34 cellular contexts compared by ENCODE assay signal in the genomic region with DNA sequence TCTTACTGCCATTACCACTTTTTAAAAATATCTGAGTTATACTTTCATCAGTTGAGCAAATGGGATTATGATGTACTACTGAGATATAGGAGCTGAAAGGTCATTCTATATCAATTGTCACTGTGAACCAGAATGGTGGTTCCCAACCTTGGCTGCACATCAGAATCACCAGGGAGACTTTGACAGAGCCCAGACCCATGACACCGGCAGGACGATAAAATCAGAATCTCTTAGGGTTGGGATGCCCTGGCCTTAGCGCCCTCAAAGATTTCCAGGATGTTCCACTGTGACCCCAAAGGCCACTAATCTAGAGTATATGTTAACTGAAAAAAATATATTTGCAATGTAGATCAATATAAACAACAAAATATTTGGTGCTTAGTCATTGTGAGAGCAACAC.
"Had no signal": no experiment of that assay in that cellular context is flagged by ENCODE, and none has a peak within 500 bp of the region (broad histone marks: within the 10 kb centered on the region; RNA-seq: fewer than 3 reads in every experiment).

No MANE protein-coding gene starts in this region.

- FAIRE-seq: astrocyte, TTC549 had no signal

- H3K36me3 ChIP-seq: adrenal gland, brain microvascular endothelial cell, breast epithelium had no signal

- H3K27me3 ChIP-seq: body of pancreas, brain microvascular endothelial cell had no signal

- H3K9me3 ChIP-seq: adrenal gland, body of pancreas, breast epithelium had no signal

- ATAC-seq: activated CD8-positive, alpha-beta T cell treated with anti-CD3 and anti-CD28 coated beads for 36 hours; activated naive CD4-positive, alpha-beta T cell treated with anti-CD3 and anti-CD28 coated beads, Interleukin-2, amount 50 U/mL, for 72 hours; activated T-cell treated with anti-CD3 and anti-CD28 coated beads, Interleukin-2, amount 50 U/mL, for 4 hours; activated T-cell treated with anti-CD3 and anti-CD28 coated beads, Interleukin-2, amount 50 U/mL, for 72 hours; activated T-helper 17 cell treated with anti-CD3 and anti-CD28 coated beads, Interleukin-2, amount 50 U/mL, for 72 hours; body of pancreas had no signal

- H3K4me1 ChIP-seq: adrenal gland, breast epithelium had no signal

- DNase-seq: activated B cell treated with CpG ODN at 0.5 μM for 24 hours; activated CD4-positive, alpha-beta memory T cell treated with anti-CD3 and anti-CD28 coated beads for 36 hours; activated CD4-positive, alpha-beta T cell treated with anti-CD3 and anti-CD28 coated beads for 4 hours; activated CD4-positive, alpha-beta T cell treated with anti-CD3 and anti-CD28 coated beads, Interleukin-2, amount 10 ng/mL, durations not matched to agents 24 days and 14 days; activated CD4-positive, alpha-beta T cell treated with anti-CD3 and anti-CD28 coated beads, Interleukin-2, amount 50 U/mL, for 1 hour; activated CD4-positive, alpha-beta T cell treated with anti-CD3 and anti-CD28 coated beads, Interleukin-2, amount 50 U/mL, for 4 hours; activated CD4-positive, CD25-positive, alpha-beta regulatory T cell treated with anti-CD3 and anti-CD28 coated beads, Interleukin-2, amount 50 U/mL, for 72 hours; activated CD8-positive, alpha-beta memory T cell treated with anti-CD3 and anti-CD28 coated beads, Interleukin-2, amount 50 U/mL, for 4 hours; activated CD8-positive, alpha-beta T cell treated with anti-CD3 and anti-CD28 coated beads for 36 hours; activated effector memory CD4-positive, alpha-beta T cell treated with anti-CD3 and anti-CD28 coated beads, Interleukin-2, amount 50 U/mL, for 16 hours; activated gamma-delta T cell treated with Interleukin-2 at 50 U/mL for 16 hours; activated naive CD4-positive, alpha-beta T cell; activated naive CD4-positive, alpha-beta T cell treated with anti-CD3 and anti-CD28 coated beads for 36 hours; activated naive CD4-positive, alpha-beta T cell treated with anti-CD3 and anti-CD28 coated beads, Interleukin-2, amount 50 U/mL, for 16 hours; activated naive CD8-positive, alpha-beta T cell treated with anti-CD3 and anti-CD28 coated beads for 36 hours; activated T-cell treated with anti-CD3 and anti-CD28 coated beads for 4 hours; activated T-cell treated with anti-CD3 and anti-CD28 coated beads, Interleukin-2, amount 50 U/mL, for 1 hour; activated T-cell treated with anti-CD3 and anti-CD28 coated beads, Interleukin-2, amount 50 U/mL, for 4 hours; activated T-cell treated with anti-CD3 and anti-CD28 coated beads, Interleukin-2, amount 50 U/mL, for 72 hours; adrenal gland; amniotic stem cell; aorta; body of pancreas; brain microvascular endothelial cell; central memory CD4-positive, alpha-beta T cell; T-helper 1 cell; T-helper 2 cell; T-helper 9 cell had no signal

- H3K27ac ChIP-seq: adrenal gland, body of pancreas, brain microvascular endothelial cell, breast epithelium, VCaP had no signal

- H3K4me3 ChIP-seq: adrenal gland, body of pancreas, breast epithelium had no signal
